Comparison of ENCODE assay signal across 35 cellular contexts in genomic region chr13:108486096-108486495, GRCh38.
"Had no signal": no experiment of that assay in that cellular context is flagged by ENCODE, and none has a peak within 500 bp of the region (broad histone marks: within the 10 kb centered on the region; RNA-seq: fewer than 3 reads in every experiment).

No MANE protein-coding gene starts in this region.

- H3K9me3 ChIP-seq: MG63 had no signal

- H3K36me3 ChIP-seq: MG63 had no signal

- H3K4me3 ChIP-seq: MG63 had no signal

- H3K27me3 ChIP-seq: MG63 had no signal

- DNase-seq: Karpas-422, Kasumi-1, MG63, MM.1S, MV-4-11, NCI-H1048, NCI-H1092, NCI-H1092 treated with DMSO at 0.1 percent for 48 hours, NCI-H1105, NCI-H1105 treated with DMSO at 0.1 percent for 48 hours, NCI-H1417, NCI-H1417 treated with DMSO at 0.1 percent for 48 hours, NCI-H1436, NCI-H1436 treated with DMSO at 0.1 percent for 48 hours, NCI-H146, NCI-H1694, NCI-H1694 treated with DMSO at 0.1 percent for 48 hours, NCI-H187, NCI-H187 treated with DMSO at 0.1 percent for 48 hours, NCI-H1930, NCI-H2029, NCI-H2029 treated with DMSO at 0.1 percent for 48 hours, NCI-H2081, NCI-H2081 treated with DMSO at 0.1 percent for 48 hours, NCI-H2107, NCI-H2171, NCI-H2171 treated with DMSO at 0.1 percent for 48 hours, NCI-H2227 treated with DMSO at 0.1 percent for 48 hours, NCI-H226, NCI-H345, NCI-H446, NCI-H446 treated with DMSO at 0.1 percent for 48 hours, NCI-H510A, NCI-H510A treated with DMSO at 0.1 percent for 48 hours, NCI-H524 had no signal
